Comparison of ENCODE assay signal across 16 cellular contexts in genomic region chr16:68273459-68273858, GRCh38. TPM values are rescaled to one million over a fixed set of nuclear protein-coding genes. Genes with fewer than 3 reads are reported as not detected.
A peak's percentile ranks its signal among the peaks of the same experiment; 100 is the strongest.
DNase-seq lines count a peak whose midpoint lies in the region; ATAC-seq, FAIRE-seq and TF ChIP-seq lines count a peak whose summit lies in the region.
"Had no signal": no experiment of that assay in that cellular context is flagged by ENCODE, and none has a peak within 500 bp of the region (broad histone marks: within the 10 kb centered on the region; RNA-seq: fewer than 3 reads in every experiment).

No MANE protein-coding gene starts in this region.

- POLR2A ChIA-PET in OCI-LY7 (lab: Charles Lee) = interaction anchor here (0.9 to 2.2 kb wide), 8 partner anchors 9 to 189 kb away, joined by 3 to 17 read pairs (median 6); partner anchors contain the start of genes NFATC3, PRMT7, SLC7A6 and SLC7A6OS

- 0 out of 2 replicates have a peak, but pooled peaks cover 5% of the 10 kb centered on the region for H4K20me1 ChIP-seq in OCI-LY7 (ENCODE audit: insufficient read depth, low read length)

- CTCF ChIA-PET in OCI-LY7 (lab: Charles Lee; ENCODE audit: unreplicated experiment) = interaction anchor here (1.3 to 1.9 kb wide), 3 partner anchors 10 to 12 kb away, joined by 6 to 13 read pairs (median 6); partner anchors contain the start of gene SLC7A6

- no peak for ATAC-seq in stimulated activated memory B cell treated with anti-CD40 and anti-IgM and Interleukin-4, amounts not matched to agents 10 μg/mL and 1 μg/mL and 100 μg/mL, for 72 hours
- ATAC-seq: PC-3 had no signal

- peak overlapping the region; percentile 15 for H3K4me3 ChIP-seq in OCI-LY7 (ENCODE audit: low read depth, low read length, poor library complexity, severe bottlenecking)
- no peak overlapping the region for H3K4me3 ChIP-seq in bronchial epithelial cell (ENCODE audit: low read depth, low read length)
- H3K4me3 ChIP-seq: hepatocyte, left lung, sigmoid colon had no signal

- H3K27me3 ChIP-seq in bronchial epithelial cell (ENCODE audit: control insufficient read depth, insufficient read depth, low read length) = no peaks in the 10 kb centered on the region
- H3K27me3 ChIP-seq: hepatocyte, left lung, sigmoid colon had no signal

- no peak for DNase-seq in activated T-cell treated with anti-CD3 and anti-CD28 coated beads, Interleukin-2, amount 50 U/mL, for 24 hours
- no peak for DNase-seq in activated T-cell treated with anti-CD3 and anti-CD28 coated beads for 4 hours
- DNase-seq in OCI-LY7 (ENCODE audit: low spot score) = no peak
- DNase-seq in bronchial epithelial cell (ENCODE audit: low read depth) = peak; percentile 29
- no peak for DNase-seq in NCI-H2029 treated with DMSO at 0.1 percent for 48 hours (lab: John Stamatoyannopoulos, UW)
- DNase-seq in effector CD8-positive, alpha-beta T cell (lab: John Stamatoyannopoulos, UW) = no peak
- DNase-seq in NCI-H226 = no peak
- DNase-seq: activated CD4-positive, CD25-positive, alpha-beta regulatory T cell treated with anti-CD3 and anti-CD28 coated beads, Interleukin-2, amount 50 U/mL, for 72 hours; left lung; NCI-H446; PC-3; sigmoid colon had no signal

- H3K4me2 ChIP-seq in OCI-LY7 (ENCODE audit: low read length) = peak overlapping the region; percentile 64
- H3K4me2 ChIP-seq: hepatocyte had no signal

- peaks cover 60% of the 10 kb centered on the region for H3K4me1 ChIP-seq in OCI-LY7 (ENCODE audit: insufficient read depth, low read length, poor library complexity, severe bottlenecking)

- no peak overlapping the region for H2AFZ ChIP-seq in OCI-LY7 (ENCODE audit: low read length)
- H2AFZ ChIP-seq: hepatocyte had no signal

- H3K36me3 ChIP-seq in OCI-LY7 (ENCODE audit: insufficient read depth, low read length) (peaks cover 76% of the 10 kb centered on the region), bronchial epithelial cell (ENCODE audit: control insufficient read depth, insufficient read depth, low read length) (peaks cover 4% of the 10 kb centered on the region)

- H3K79me2 ChIP-seq in OCI-LY7 (ENCODE audit: insufficient read depth, low read depth, low read length) = peaks cover 73% of the 10 kb centered on the region

- H3K36me3 Mint-ChIP-seq in activated T-cell treated with anti-CD3 and anti-CD28 coated beads, Interleukin-2, amount 50 U/mL, for 24 hours (ENCODE audit: low read depth) = peaks cover 90% of the 10 kb centered on the region
- peaks cover 50% of the 10 kb centered on the region for H3K36me3 Mint-ChIP-seq in stimulated activated memory B cell treated with anti-CD40 and anti-IgM and Interleukin-4, amounts not matched to agents 10 μg/mL and 1 μg/mL and 100 μg/mL, for 72 hours

- H3K9me3 ChIP-seq in OCI-LY7 (ENCODE audit: low read length) = no peaks in the 10 kb centered on the region
- H3K9me3 ChIP-seq: left lung, sigmoid colon had no signal

- intact Hi-C loops in OCI-LY7 (cut with micrococcal nuclease; ENCODE audit: unreplicated experiment) = no loop called here

- no peaks in the 10 kb centered on the region for H3K27me3 Mint-ChIP-seq in activated T-cell treated with anti-CD3 and anti-CD28 coated beads, Interleukin-2, amount 50 U/mL, for 24 hours
- no peaks in the 10 kb centered on the region for H3K27me3 Mint-ChIP-seq in stimulated activated memory B cell treated with anti-CD40 and anti-IgM and Interleukin-4, amounts not matched to agents 10 μg/mL and 1 μg/mL and 100 μg/mL, for 72 hours

- TF ChIP-seq CTCF in OCI-LY7 (conservative IDR thresholded peaks at IDR 0.05; ENCODE audit: low read length) (no peak), bronchial epithelial cell (IDR thresholded peaks at IDR 0.05; ENCODE audit: insufficient read depth, low read length, severe bottlenecking) (no peak)

- no peaks in the 10 kb centered on the region for H3K9me3 Mint-ChIP-seq in activated T-cell treated with anti-CD3 and anti-CD28 coated beads, Interleukin-2, amount 50 U/mL, for 24 hours
- H3K9me3 Mint-ChIP-seq in stimulated activated memory B cell treated with anti-CD40 and anti-IgM and Interleukin-4, amounts not matched to agents 10 μg/mL and 1 μg/mL and 100 μg/mL, for 72 hours = no peaks in the 10 kb centered on the region

- H3K4me1 Mint-ChIP-seq in activated T-cell treated with anti-CD3 and anti-CD28 coated beads, Interleukin-2, amount 50 U/mL, for 24 hours (ENCODE audit: low read depth) = peaks cover 80% of the 10 kb centered on the region
- H3K4me1 Mint-ChIP-seq in stimulated activated memory B cell treated with anti-CD40 and anti-IgM and Interleukin-4, amounts not matched to agents 10 μg/mL and 1 μg/mL and 100 μg/mL, for 72 hours = peaks cover 70% of the 10 kb centered on the region

- no peaks in the 10 kb centered on the region for H3K9me2 ChIP-seq in OCI-LY7 (ENCODE audit: insufficient read depth, low read length)

- peak overlapping the region; percentile 95 for H3K27ac Mint-ChIP-seq in activated T-cell treated with anti-CD3 and anti-CD28 coated beads, Interleukin-2, amount 50 U/mL, for 24 hours
- H3K27ac Mint-ChIP-seq in stimulated activated memory B cell treated with anti-CD40 and anti-IgM and Interleukin-4, amounts not matched to agents 10 μg/mL and 1 μg/mL and 100 μg/mL, for 72 hours = peak overlapping the region; percentile 41

- no TSS peak for BruUV-seq in OCI-LY7 (replicated peaks; lab: Mats Ljungman, UMichigan)

- peak overlapping the region; percentile 79 for H3K27ac ChIP-seq in OCI-LY7 (ENCODE audit: low read depth, low read length, poor library complexity, severe bottlenecking)
- H3K27ac ChIP-seq: epithelial cell of prostate, hepatocyte, sigmoid colon had no signal

- FAIRE-seq in bronchial epithelial cell (lab: Jason Lieb, UNC) = no peak
- FAIRE-seq: H54 had no signal

- peak overlapping the region; percentile 63 for H3K4me3 Mint-ChIP-seq in activated T-cell treated with anti-CD3 and anti-CD28 coated beads, Interleukin-2, amount 50 U/mL, for 24 hours
- no peak overlapping the region for H3K4me3 Mint-ChIP-seq in stimulated activated memory B cell treated with anti-CD40 and anti-IgM and Interleukin-4, amounts not matched to agents 10 μg/mL and 1 μg/mL and 100 μg/mL, for 72 hours

RNA-seq across cellular contexts. Expression of gene SLC7A6, which starts 9.1 kb away (rescaled TPM):
- total RNA-seq in OCI-LY7 (2014; rRNA removed; shearing (Covaris generic)) = 50.9 and 53.1 TPM in 2 replicates
- total RNA-seq in OCI-LY7 (2022) (79.5 and 98.8 TPM in 2 replicates), bronchial epithelial cell (9.1 and 19.7 TPM in 2 replicates)

RNA-seq across cellular contexts. Expression of gene PLA2G15, which starts 28.3 kb away (rescaled TPM):
- total RNA-seq in OCI-LY7 (2014; rRNA removed; shearing (Covaris generic)) = 38.9 and 46.2 TPM in 2 replicates
- total RNA-seq in OCI-LY7 (2022) (27.5 and 36.8 TPM in 2 replicates), bronchial epithelial cell (8.2 and 9.2 TPM in 2 replicates)

RNA-seq across cellular contexts. Expression of gene SLC7A6OS, which starts 37.3 kb away (rescaled TPM):
- 28.6 and 35.2 TPM in 2 replicates for total RNA-seq in OCI-LY7 (2014; rRNA removed; shearing (Covaris generic))
- 33.4 and 35.8 TPM in 2 replicates for total RNA-seq in OCI-LY7 (2022)
- 17.4 and 19.3 TPM in 2 replicates for total RNA-seq in bronchial epithelial cell

RNA-seq across cellular contexts. Expression of gene PRMT7, which starts 37.4 kb away (rescaled TPM):
- 75.3 and 85.1 TPM in 2 replicates for total RNA-seq in OCI-LY7 (2014; rRNA removed; shearing (Covaris generic))
- 80.4 and 85.5 TPM in 2 replicates for total RNA-seq in OCI-LY7 (2022)
- 23.9 and 36.9 TPM in 2 replicates for total RNA-seq in bronchial epithelial cell

RNA-seq across cellular contexts. Expression of gene ESRP2, which starts 37.5 kb away (rescaled TPM):
- 0.08 TPM in 1 of 2 replicates, not detected in the other for total RNA-seq in OCI-LY7 (2014; rRNA removed; shearing (Covaris generic))
- total RNA-seq in OCI-LY7 (2022) (not detected in 2 replicates), bronchial epithelial cell (49.0 and 95.2 TPM in 2 replicates)
